15 cellular contexts compared by ENCODE assay signal in the genomic region with DNA sequence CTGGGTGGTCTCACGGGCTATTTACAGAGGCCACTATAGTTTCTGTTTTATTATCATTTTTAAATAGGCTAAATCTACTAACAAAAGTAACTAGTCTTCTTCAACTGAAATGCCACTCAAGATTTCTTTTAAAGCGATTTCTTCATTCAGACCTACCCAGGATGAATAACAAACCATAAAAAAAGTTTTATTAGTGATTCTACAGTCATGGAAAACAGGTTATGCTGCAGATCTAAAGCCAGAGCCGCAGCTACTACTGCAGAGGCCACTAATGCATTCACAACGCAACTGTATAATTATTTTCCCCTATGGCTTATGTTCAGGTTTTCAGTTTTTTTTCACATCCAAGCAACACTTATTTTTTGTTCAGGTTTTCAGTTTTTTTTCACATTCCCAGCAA.
A peak's percentile ranks its signal among the peaks of the same experiment; 100 is the strongest.
DNase-seq lines count a peak whose midpoint lies in the region; ATAC-seq and TF ChIP-seq lines count a peak whose summit lies in the region.
"Had no signal": no experiment of that assay in that cellular context is flagged by ENCODE, and none has a peak within 500 bp of the region (broad histone marks: within the 10 kb centered on the region; RNA-seq: fewer than 3 reads in every experiment).

No MANE protein-coding gene starts in this region.

- H3K14ac ChIP-seq in neuronal stem cell (ENCODE audit: low read length), result no peak overlapping the region

- TF ChIP-seq CTCF in GM23338 (conservative IDR thresholded peaks at IDR 0.05; ENCODE audit: low read depth in 2 of 2) (no peak), fibroblast of villous mesenchyme (IDR thresholded peaks at IDR 0.05; ENCODE audit: insufficient read depth, low read depth, low read length) (no peak), foreskin keratinocyte (conservative IDR thresholded peaks at IDR 0.05) (no peak)

- no peak overlapping the region for H3K9ac ChIP-seq in neuronal stem cell (ENCODE audit: low read depth, low read length, poor library complexity)

- no peak overlapping the region for H4K8ac ChIP-seq in neuronal stem cell (ENCODE audit: low read depth, low read length)

- no peaks in the 10 kb centered on the region for H3K79me2 ChIP-seq in GM23338 (replicated peaks; ENCODE audit: insufficient read depth)

- H3K27me3 ChIP-seq in GM23338 (ENCODE audit: insufficient read depth) (no peaks in the 10 kb centered on the region), neuronal stem cell (ENCODE audit: control insufficient read depth in 3 of 3, insufficient read depth in 3 of 3, low read depth in 1 of 3, low read length in 3 of 3) (no peaks in the 10 kb centered on the region), foreskin keratinocyte (no peaks in the 10 kb centered on the region), SJCRH30 (no peaks in the 10 kb centered on the region)

- H3K4me1 ChIP-seq in GM23338 (ENCODE audit: insufficient read depth) (peaks cover 42% of the 10 kb centered on the region), neuronal stem cell (ENCODE audit: control insufficient read depth in 2 of 2, insufficient read depth in 1 of 2, low read depth in 1 of 2, low read length in 2 of 2) (peaks cover 5 to 33% of the 10 kb centered on the region in 2 donors), foreskin keratinocyte (no peaks in the 10 kb centered on the region), SJCRH30 (peaks cover 13% of the 10 kb centered on the region; the same call in 1 of the 2 replicates)

- H2BK5ac ChIP-seq in neuronal stem cell (ENCODE audit: low read length), result no peak overlapping the region

- H2BK12ac ChIP-seq in neuronal stem cell (ENCODE audit: low read length), result no peak overlapping the region

- H2AFZ ChIP-seq in GM23338 (no peak overlapping the region), neuronal stem cell (ENCODE audit: low read length) (peak overlapping the region; percentile 86)

- H3K23ac ChIP-seq in neuronal stem cell (ENCODE audit: low read depth, low read length, poor library complexity), result no peak overlapping the region

- H4K91ac ChIP-seq in neuronal stem cell (ENCODE audit: low read depth, low read length, poor library complexity), result no peak overlapping the region

- H2BK15ac ChIP-seq in neuronal stem cell (ENCODE audit: low read length), result no peak overlapping the region

- no peak overlapping the region for H3K4ac ChIP-seq in neuronal stem cell (ENCODE audit: low read length)

- H3K4me2 ChIP-seq in GM23338 (peak overlapping the region; percentile 48), neuronal stem cell (ENCODE audit: insufficient read depth, low read length, poor library complexity, severe bottlenecking) (no peak overlapping the region)

- H4K20me1 ChIP-seq in GM23338 (replicated peaks; ENCODE audit: insufficient read depth), result no peaks in the 10 kb centered on the region

- no peak overlapping the region for H3K18ac ChIP-seq in neuronal stem cell (ENCODE audit: low read length)

- H3K4me3 Mint-ChIP-seq in GM23338, result no peak overlapping the region; the same call in 2 of the 3 replicates
- H3K4me3 Mint-ChIP-seq: naive thymus-derived CD4-positive, alpha-beta T cell; stimulated activated naive CD8-positive, alpha-beta T cell treated with anti-CD3 and anti-CD28 coated beads, Interleukin-15, Interleukin-2, amounts not matched to agents 100 ng/mL and 50 ng/mL, for 24 hours had no signal

- no peaks in the 10 kb centered on the region for H3K9me2 ChIP-seq in GM23338 (ENCODE audit: insufficient read depth)

- H3K79me1 ChIP-seq in neuronal stem cell (ENCODE audit: low read depth, low read length), result no peaks in the 10 kb centered on the region

- no peak overlapping the region for H2BK120ac ChIP-seq in neuronal stem cell (ENCODE audit: low read depth, low read length)

- H2AK5ac ChIP-seq in neuronal stem cell (ENCODE audit: low read depth, low read length), result no peak overlapping the region

- WGBS in neuronal stem cell (ENCODE audit: extremely low coverage in 2 of 2, insufficient read length in 2 of 2, insufficient replicate concordance in 1 of 2), 2 donors, result no CpG with 5 or more reads among the region's 4 CpGs

- H3F3A ChIP-seq in GM23338 (replicated peaks; ENCODE audit: low read depth), result no peaks in the 10 kb centered on the region

- H3K36me3 Mint-ChIP-seq in GM23338 (ENCODE audit: low read depth), result no peaks in the 10 kb centered on the region

- H3K27ac Mint-ChIP-seq in GM23338, result 0 out of 2 replicates have a peak overlapping the region, but pooled peaks have one; percentile 29
- H3K27ac Mint-ChIP-seq: naive thymus-derived CD4-positive, alpha-beta T cell; stimulated activated naive CD8-positive, alpha-beta T cell treated with anti-CD3 and anti-CD28 coated beads, Interleukin-15, Interleukin-2, amounts not matched to agents 100 ng/mL and 50 ng/mL, for 24 hours had no signal

- no peaks in the 10 kb centered on the region; the same call in 2 of the 3 replicates for H3K9me3 Mint-ChIP-seq in GM23338
- H3K9me3 Mint-ChIP-seq: stimulated activated naive CD8-positive, alpha-beta T cell treated with anti-CD3 and anti-CD28 coated beads, Interleukin-15, Interleukin-2, amounts not matched to agents 100 ng/mL and 50 ng/mL, for 24 hours had no signal

- H3K9me3 ChIP-seq in neuronal stem cell (replicated peaks in 1 of 2; ENCODE audit: control insufficient read depth in 2 of 2, insufficient read depth in 1 of 2, low read depth in 1 of 2, low read length in 2 of 2), result no peaks in the 10 kb centered on the region
- H3K9me3 ChIP-seq in SJCRH30 (replicated peaks), result no peaks in the 10 kb centered on the region

- DNase-seq in GM23338 (ENCODE audit: low spot score) (no peak), NCI-H748 treated with DMSO at 0.1 percent for 48 hours (lab: John Stamatoyannopoulos, UW) (peak; percentile 67), fibroblast of villous mesenchyme (ENCODE audit: low read depth) (peak; percentile 23), neuronal stem cell (ENCODE audit: low spot score) (no peak), globus pallidus (ENCODE audit: low spot score) (no peak), HuH-7.5 (ENCODE audit: low spot score) (no peak), foreskin keratinocyte (no peak), SJCRH30 (no peak)
- DNase-seq: central memory CD4-positive, alpha-beta T cell; naive thymus-derived CD4-positive, alpha-beta T cell; NCI-H1694; NCI-H446 treated with DMSO at 0.1 percent for 48 hours; SIG-M5 had no signal

- ATAC-seq in GM23338 (peak; percentile 19; the same call in 2 of the 3 replicates), foreskin keratinocyte (no peak)
- ATAC-seq: activated CD4-positive, CD25-positive, alpha-beta regulatory T cell treated with anti-CD3 and anti-CD28 coated beads, Interleukin-2, amount 50 U/mL, for 24 hours; naive thymus-derived CD4-positive, alpha-beta T cell had no signal

- H3K4me1 Mint-ChIP-seq in GM23338, result peaks cover 46% of the 10 kb centered on the region

- no peaks in the 10 kb centered on the region for H3K27me3 Mint-ChIP-seq in GM23338 (ENCODE audit: insufficient read depth, low read depth, poor library complexity)
- H3K27me3 Mint-ChIP-seq: stimulated activated naive CD8-positive, alpha-beta T cell treated with anti-CD3 and anti-CD28 coated beads, Interleukin-15, Interleukin-2, amounts not matched to agents 100 ng/mL and 50 ng/mL, for 24 hours had no signal

- H3K27ac ChIP-seq in GM23338 (ENCODE audit: low read depth), result 0 out of 2 replicates have a peak overlapping the region, but pooled peaks have one; percentile 6
- no peak overlapping the region for H3K27ac ChIP-seq in neuronal stem cell (replicated peaks; ENCODE audit: low read length)
- no peak overlapping the region for H3K27ac ChIP-seq in foreskin keratinocyte
- no peak overlapping the region for H3K27ac ChIP-seq in SJCRH30

- H3K36me3 ChIP-seq in GM23338 (ENCODE audit: insufficient read depth) (no peaks in the 10 kb centered on the region), neuronal stem cell (replicated peaks in 1 of 2; ENCODE audit: control insufficient read depth in 2 of 2, insufficient read depth in 2 of 2, low read length in 2 of 2) (no peaks in the 10 kb centered on the region), SJCRH30 (no peaks in the 10 kb centered on the region)

- peak overlapping the region; percentile 11; the same call in 1 of the 2 replicates for H3K4me3 ChIP-seq in GM23338
- no peak overlapping the region for H3K4me3 ChIP-seq in fibroblast of villous mesenchyme (ENCODE audit: low read depth, low read length)
- H3K4me3 ChIP-seq in neuronal stem cell (ENCODE audit: low read length in 2 of 2), result peak overlapping the region in 1 of 2 donors; percentile 35
- H3K4me3 ChIP-seq in SJCRH30, result no peak overlapping the region

TF ChIP-seq in GM23338, 12 proteins besides CTCF, POLR2A, EP300 and RAD21 (continues in another document):
- TF ChIP-seq POLR2AphosphoS5 (IDR thresholded peaks at IDR 0.05; ENCODE audit: low read depth) (no peak), ZNF331 (CRISPR knock-in tag; IDR thresholded peaks at IDR 0.05; ENCODE audit: low read depth) (no peak), CREB1 (CRISPR knock-in tag; IDR thresholded peaks at IDR 0.05; ENCODE audit: low read depth) (no peak), ZNF114 (CRISPR knock-in tag; IDR thresholded peaks at IDR 0.05) (no peak)
- TF ChIP-seq, protein P1, sequence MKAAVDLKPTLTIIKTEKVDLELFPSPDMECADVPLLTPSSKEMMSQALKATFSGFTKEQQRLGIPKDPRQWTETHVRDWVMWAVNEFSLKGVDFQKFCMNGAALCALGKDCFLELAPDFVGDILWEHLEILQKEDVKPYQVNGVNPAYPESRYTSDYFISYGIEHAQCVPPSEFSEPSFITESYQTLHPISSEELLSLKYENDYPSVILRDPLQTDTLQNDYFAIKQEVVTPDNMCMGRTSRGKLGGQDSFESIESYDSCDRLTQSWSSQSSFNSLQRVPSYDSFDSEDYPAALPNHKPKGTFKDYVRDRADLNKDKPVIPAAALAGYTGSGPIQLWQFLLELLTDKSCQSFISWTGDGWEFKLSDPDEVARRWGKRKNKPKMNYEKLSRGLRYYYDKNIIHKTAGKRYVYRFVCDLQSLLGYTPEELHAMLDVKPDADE (IDR thresholded peaks at IDR 0.05), result no peak

Comparison
In these comparisons a context has a peak if more than half of its experiments do, and no peak if none do; other contexts are left out.
1. DNase-seq: peak in NCI-H748 treated with DMSO at 0.1 percent for 48 hours (single experiment) and fibroblast of villous mesenchyme (single experiment); none in GM23338 (single experiment), neuronal stem cell (single experiment), globus pallidus (single experiment), HuH-7.5 (single experiment), foreskin keratinocyte (0 of 2) and SJCRH30 (0 of 2).